Comparison of ENCODE assay signal across 8 cellular contexts in the genomic region with DNA sequence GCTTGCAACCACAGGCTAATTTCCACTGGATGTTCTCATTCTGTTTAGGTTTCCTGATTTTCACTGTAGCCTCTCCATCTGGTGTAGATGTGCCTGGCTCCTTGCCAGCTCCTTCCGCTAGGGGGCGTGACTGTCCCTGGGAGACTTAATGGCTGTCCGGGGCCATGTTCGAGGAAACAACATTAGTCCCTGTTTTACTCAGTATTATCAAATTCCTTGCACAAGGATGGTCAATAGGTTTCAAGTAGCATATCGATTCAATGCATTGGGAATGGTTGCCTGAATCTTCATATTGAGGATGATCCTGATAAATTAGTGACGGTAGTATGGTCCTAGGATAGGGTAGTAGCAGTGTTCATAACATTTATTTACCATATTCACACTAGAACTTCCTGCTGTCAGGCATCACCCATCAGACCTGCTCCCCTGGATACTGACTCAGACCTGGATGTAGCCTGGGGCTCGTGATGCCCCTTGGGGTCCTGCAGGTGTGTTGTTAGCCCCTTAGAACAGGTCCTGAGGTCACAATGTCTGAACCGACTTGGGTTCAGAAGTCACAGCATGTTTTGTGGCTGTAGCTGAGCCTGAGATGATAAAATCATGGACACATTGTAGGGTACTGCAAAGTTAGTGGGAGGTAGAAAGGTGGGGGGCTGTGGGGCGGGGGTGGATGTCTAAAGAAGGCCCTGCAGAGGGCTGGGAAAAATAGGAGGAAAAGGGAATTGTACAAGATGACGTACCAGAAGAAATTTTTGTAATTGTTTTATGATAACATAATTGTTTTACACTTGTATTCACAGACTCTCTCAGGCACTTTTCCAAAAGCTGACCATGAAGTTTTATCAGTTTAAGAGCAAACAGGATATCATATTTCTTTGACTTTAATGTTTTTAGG. TPM values are rescaled to one million over a fixed set of nuclear protein-coding genes. Genes with fewer than 3 reads are reported as not detected.
DNase-seq lines count a peak whose midpoint lies in the region; ATAC-seq and TF ChIP-seq lines count a peak whose summit lies in the region.

No MANE protein-coding gene starts in this region.

- no peak overlapping the region for H3K4me3 ChIP-seq in cardiac fibroblast (replicated peaks in 1 of 2; ENCODE audit: low read depth in 2 of 2, low read length in 2 of 2)
- no peak overlapping the region for H3K4me3 ChIP-seq in aorta (ENCODE audit: low read length in 2 of 2)

- ATAC-seq in aorta (ENCODE audit: low FRiP score), result peak; percentile 11
- ATAC-seq in HG02938 (IDR thresholded peaks at IDR 0.05; ENCODE audit: unreplicated experiment), result no peak

- no peaks in the 10 kb centered on the region for H3K27me3 Mint-ChIP-seq in mesothelial cell of epicardium (ENCODE audit: low read depth)

- 42 to 50% methylated on average over 10 of the region's 10 CpGs for WGBS in aorta, 2 donors

- peak overlapping the region; percentile 39 for H3K27ac Mint-ChIP-seq in mesothelial cell of epicardium

- no peaks in the 10 kb centered on the region for H3K9me3 ChIP-seq in aorta (ENCODE audit: control insufficient read depth, low read length)

- POLR2A ChIA-PET in HEK293T (lab: Yijun Ruan, JAX), result interaction anchor here (1.6 kb wide), 1 partner anchor 9 kb away, joined by 15 read pairs; a partner anchor contains a TSS

- H3K27me3 ChIP-seq in aorta (ENCODE audit: control insufficient read depth in 1 of 2, insufficient read depth in 2 of 2, low read length in 1 of 2), result no peaks in the 10 kb centered on the region

- H3K9me3 Mint-ChIP-seq in mesothelial cell of epicardium, result no peaks in the 10 kb centered on the region

- CTCF ChIA-PET in HEK293T (lab: Yijun Ruan, JAX), result interaction anchor here (0.8 to 1.8 kb wide), 5 partner anchors 9 to 154 kb away, joined by 3 to 9 read pairs (median 5); a partner anchor contains a TSS

- peak; percentile 30 for DNase-seq in AG20443 (ENCODE audit: low spot score)
- DNase-seq in HEK293T (ENCODE audit: extremely low spot score), result peak; percentile 86
- peak; percentile 26 for DNase-seq in T-helper 9 cell
- peak; percentile 73 to 84 for DNase-seq in cardiac fibroblast (ENCODE audit: low read depth in 2 of 2)
- DNase-seq in mesothelial cell of epicardium (ENCODE audit: low spot score in 2 of 2, unreplicated experiment in 2 of 2), result peak in 1 of 2 experiments; percentile 46
- DNase-seq in aorta, result peak; percentile 76 to 85
- no peak for DNase-seq in NCI-H1092 (lab: John Stamatoyannopoulos, UW)

- peaks cover 13% of the 10 kb centered on the region for H3K4me1 Mint-ChIP-seq in mesothelial cell of epicardium

- no peak overlapping the region for H3K27ac ChIP-seq in aorta (ENCODE audit: low read depth in 1 of 2, low read length in 2 of 2)

- intact Hi-C loops in aorta (cut with DNase I), result loop anchor here (5.0 to 10.0 kb wide), 3 partner anchors 38 to 145 kb away; no protein-coding TSS in a partner anchor

- H3K36me3 ChIP-seq in aorta (ENCODE audit: control insufficient read depth in 1 of 2, insufficient read depth in 2 of 2, low read length in 1 of 2), result no peaks in the 10 kb centered on the region

- no peaks in the 10 kb centered on the region for H3K36me3 Mint-ChIP-seq in mesothelial cell of epicardium

- TF ChIP-seq CTCF in cardiac fibroblast (IDR thresholded peaks at IDR 0.05; ENCODE audit: low read depth, low read length) (peak; percentile 9), mesothelial cell of epicardium (IDR thresholded peaks at IDR 0.05; ENCODE audit: unreplicated experiment) (peak; percentile 47)

- H3K4me3 Mint-ChIP-seq in mesothelial cell of epicardium, result no peak overlapping the region

- no peaks in the 10 kb centered on the region for H3K4me1 ChIP-seq in aorta (ENCODE audit: control insufficient read depth in 1 of 2, insufficient read depth in 2 of 2, low read length in 2 of 2)

TF ChIP-seq in HEK293T, 16 proteins besides CTCF, POLR2A, EP300 and RAD21:
- TF ChIP-seq ZNF384 (IDR thresholded peaks at IDR 0.05), result no peak
- no peak for TF ChIP-seq NFRKB (IDR thresholded peaks at IDR 0.05)
- TF ChIP-seq CTBP1 (IDR thresholded peaks at IDR 0.05; ENCODE audit: borderline replicate concordance), result no peak
- no peak for TF ChIP-seq FOXM1 (IDR thresholded peaks at IDR 0.05; ENCODE audit: borderline replicate concordance)
- no peak for TF ChIP-seq SUZ12 (IDR thresholded peaks at IDR 0.05)
- TF ChIP-seq TARDBP (IDR thresholded peaks at IDR 0.05), result no peak
- peak; percentile 26; the same call in 1 of the 2 replicates for TF ChIP-seq L3MBTL2 (conservative IDR thresholded peaks at IDR 0.05)
- TF ChIP-seq HDGF (IDR thresholded peaks at IDR 0.05; ENCODE audit: borderline replicate concordance), result 0 out of 2 replicates have a peak, but pooled peaks have one; percentile 14
- no peak for TF ChIP-seq LEF1 (IDR thresholded peaks at IDR 0.05; ENCODE audit: borderline replicate concordance)
- TF ChIP-seq, protein P1, sequence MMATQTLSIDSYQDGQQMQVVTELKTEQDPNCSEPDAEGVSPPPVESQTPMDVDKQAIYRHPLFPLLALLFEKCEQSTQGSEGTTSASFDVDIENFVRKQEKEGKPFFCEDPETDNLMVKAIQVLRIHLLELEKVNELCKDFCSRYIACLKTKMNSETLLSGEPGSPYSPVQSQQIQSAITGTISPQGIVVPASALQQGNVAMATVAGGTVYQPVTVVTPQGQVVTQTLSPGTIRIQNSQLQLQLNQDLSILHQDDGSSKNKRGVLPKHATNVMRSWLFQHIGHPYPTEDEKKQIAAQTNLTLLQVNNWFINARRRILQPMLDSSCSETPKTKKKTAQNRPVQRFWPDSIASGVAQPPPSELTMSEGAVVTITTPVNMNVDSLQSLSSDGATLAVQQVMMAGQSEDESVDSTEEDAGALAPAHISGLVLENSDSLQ (IDR thresholded peaks at IDR 0.05), result peak; percentile 12; the same call in 1 of the 2 replicates
- no peak for TF ChIP-seq FOXK2 (IDR thresholded peaks at IDR 0.05)
- no peak for TF ChIP-seq SP1 (IDR thresholded peaks at IDR 0.05)
- TF ChIP-seq ARNT (IDR thresholded peaks at IDR 0.05), result no peak
- no peak for TF ChIP-seq BHLHE40 (IDR thresholded peaks at IDR 0.05; ENCODE audit: borderline replicate concordance)

RNA-seq across cellular contexts. Expression of a gene that starts 8.9 kb away (rescaled TPM):
- total RNA-seq in mesothelial cell of epicardium (11.3 to 12.1 TPM (median 11.6 TPM) in 3 replicates), aorta (10 to 100 TPM; 16.2 to 17.6 TPM)
- 1 to 10 TPM; 3.0 to 4.8 TPM for polyA plus RNA-seq in aorta
